In genomic region chr6:53451165-53451564, GRCh38 we compare ENCODE assay signal across 33 cellular contexts.
"Had no signal": no experiment of that assay in that cellular context is flagged by ENCODE, and none has a peak within 500 bp of the region (broad histone marks: within the 10 kb centered on the region; RNA-seq: fewer than 3 reads in every experiment).

No MANE protein-coding gene starts in this region.

- H3K4me1 ChIP-seq: ascending aorta, body of pancreas, breast epithelium had no signal

- ATAC-seq: activated naive CD4-positive, alpha-beta T cell treated with anti-CD3 and anti-CD28 coated beads, Interleukin-2, amount 50 U/mL, for 72 hours; activated naive CD8-positive, alpha-beta T cell treated with anti-CD3 and anti-CD28 coated beads, Interleukin-2, amount 50 U/mL, for 24 hours; activated T-cell treated with anti-CD3 and anti-CD28 coated beads, Interleukin-2, amount 50 U/mL, for 4 hours; activated T-cell treated with anti-CD3 and anti-CD28 coated beads, Interleukin-2, amount 50 U/mL, for 72 hours; activated T-helper 17 cell treated with anti-CD3 and anti-CD28 coated beads, Interleukin-2, amount 50 U/mL, for 72 hours; body of pancreas had no signal

- DNase-seq: activated effector memory CD4-positive, alpha-beta T cell treated with anti-CD3 and anti-CD28 coated beads, Interleukin-2, amount 50 U/mL, for 16 hours; activated effector memory CD4-positive, alpha-beta T cell treated with Interleukin-2 at 50 U/mL for 16 hours; activated gamma-delta T cell; activated gamma-delta T cell treated with Interleukin-2 at 50 U/mL for 16 hours; activated naive CD4-positive, alpha-beta T cell; activated naive CD4-positive, alpha-beta T cell treated with anti-CD3 and anti-CD28 coated beads for 36 hours; activated naive CD4-positive, alpha-beta T cell treated with anti-CD3 and anti-CD28 coated beads, Interleukin-2, amount 10 ng/mL, durations not matched to agents 7 days and 5 days; activated naive CD4-positive, alpha-beta T cell treated with anti-CD3 and anti-CD28 coated beads, Interleukin-2, amount 50 U/mL, for 16 hours; activated naive CD4-positive, alpha-beta T cell treated with Interleukin-2 at 50 U/mL for 16 hours; activated naive CD8-positive, alpha-beta T cell treated with anti-CD3 and anti-CD28 coated beads for 36 hours; activated naive CD8-positive, alpha-beta T cell treated with anti-CD3 and anti-CD28 coated beads, Interleukin-2, amount 10 ng/mL, durations not matched to agents 7 days and 5 days; activated naive CD8-positive, alpha-beta T cell treated with anti-CD3 and anti-CD28 coated beads, Interleukin-2, amount 50 U/mL, for 24 hours; activated T-cell treated with anti-CD3 and anti-CD28 coated beads, Interleukin-2, amount 50 U/mL, for 24 hours; activated T-cell treated with anti-CD3 and anti-CD28 coated beads, Interleukin-2, amount 50 U/mL, for 4 hours; activated T-cell treated with anti-CD3 and anti-CD28 coated beads, Interleukin-2, amount 50 U/mL, for 48 hours; activated T-cell treated with anti-CD3 and anti-CD28 coated beads, Interleukin-2, amount 50 U/mL, for 72 hours; adrenal gland; amniotic stem cell; amygdala; anterior cingulate cortex; aorta; body of pancreas; brain microvascular endothelial cell; caudate nucleus; central memory CD4-positive, alpha-beta T cell; cerebellar nuclear complex had no signal

- FAIRE-seq: astrocyte, bronchial epithelial cell had no signal

- H3K27me3 ChIP-seq: adrenal gland, ascending aorta, body of pancreas, brain microvascular endothelial cell, breast epithelium, cardiac muscle cell had no signal

- H3K36me3 ChIP-seq: adrenal gland, ascending aorta, brain microvascular endothelial cell, breast epithelium, cardiac muscle cell had no signal

- H3K4me3 ChIP-seq: adrenal gland, ascending aorta, body of pancreas, breast epithelium, cardiac muscle cell had no signal

- H3K9me3 ChIP-seq: adrenal gland, ascending aorta, breast epithelium had no signal

- H3K27ac ChIP-seq: adrenal gland, ascending aorta, body of pancreas, brain microvascular endothelial cell, breast epithelium, cardiac muscle cell had no signal
